ENCODE assay signal across 9 cellular contexts in genomic region chr14:24959791-24960331, GRCh38.
DNase-seq lines count a peak whose midpoint lies in the region; ATAC-seq and TF ChIP-seq lines count a peak whose summit lies in the region.
"Had no signal": no experiment of that assay in that cellular context is flagged by ENCODE, and none has a peak within 500 bp of the region (broad histone marks: within the 10 kb centered on the region; RNA-seq: fewer than 3 reads in every experiment).

No MANE protein-coding gene starts in this region.

- H3K4me1 Mint-ChIP-seq in neural progenitor cell: peaks cover 3% of the 10 kb centered on the region

- H3K9ac ChIP-seq in neural progenitor cell: no peak overlapping the region

- peaks cover 6% of the 10 kb centered on the region for H3F3A ChIP-seq in neural progenitor cell (ENCODE audit: low read depth)

- no peaks in the 10 kb centered on the region for H3K27me3 ChIP-seq in neural progenitor cell

- no peaks in the 10 kb centered on the region for H4K20me1 ChIP-seq in neural progenitor cell (ENCODE audit: low read depth)

- H3K36me3 Mint-ChIP-seq in neural progenitor cell: no peaks in the 10 kb centered on the region

- peak; percentile 45 for DNase-seq in HuH-7 (ENCODE audit: low spot score)
- DNase-seq in left lobe of liver (ENCODE audit: low spot score): no peak
- no peak for DNase-seq in neural progenitor cell (ENCODE audit: low spot score)
- no peak for DNase-seq in NOMO-1 treated with DMSO at 0.1 percent for 48 hours (lab: John Stamatoyannopoulos, UW; ENCODE audit: unreplicated experiment)
- DNase-seq in SHP77 treated with DMSO at 0.1 percent for 48 hours (lab: John Stamatoyannopoulos, UW): no peak
- no peak for DNase-seq in activated CD4-positive, alpha-beta T cell treated with anti-CD3 and anti-CD28 coated beads for 1 hour
- DNase-seq: WERI-Rb-1 had no signal

- H3K27ac Mint-ChIP-seq in neural progenitor cell: no peak overlapping the region

- H3K4me3 Mint-ChIP-seq in neural progenitor cell: no peak overlapping the region

- no peak overlapping the region for H3K27ac ChIP-seq in neural progenitor cell
- H3K27ac ChIP-seq: WERI-Rb-1 had no signal

- TF ChIP-seq CTCF in neural progenitor cell (IDR thresholded peaks at IDR 0.05): no peak

- H3K9me3 Mint-ChIP-seq in neural progenitor cell: no peaks in the 10 kb centered on the region

- peak; percentile 70 for ATAC-seq in GM18499 (IDR thresholded peaks at IDR 0.05; ENCODE audit: insufficient read depth, unreplicated experiment)
- ATAC-seq in GM21737 (IDR thresholded peaks at IDR 0.05; ENCODE audit: unreplicated experiment): peak; percentile 79
- peak; percentile 48 for ATAC-seq in left lobe of liver

- no peak overlapping the region for H2AFZ ChIP-seq in neural progenitor cell (replicated peaks)

- H3K36me3 ChIP-seq in neural progenitor cell: no peaks in the 10 kb centered on the region
- H3K36me3 ChIP-seq: WERI-Rb-1 had no signal

- no peaks in the 10 kb centered on the region for H3K79me2 ChIP-seq in neural progenitor cell (ENCODE audit: low read depth)

- H3K4me2 ChIP-seq in neural progenitor cell: no peak overlapping the region

- H3K27me3 Mint-ChIP-seq in neural progenitor cell (ENCODE audit: insufficient read depth, low read depth): peaks cover 5% of the 10 kb centered on the region

- H3K4me3 ChIP-seq in neural progenitor cell: no peak overlapping the region

- peaks cover 10% of the 10 kb centered on the region for H3K4me1 ChIP-seq in neural progenitor cell

- no peaks in the 10 kb centered on the region for H3K9me3 ChIP-seq in neural progenitor cell (ENCODE audit: low read depth)
